ENCODE assay signal across 21 cellular contexts in the genomic region with DNA sequence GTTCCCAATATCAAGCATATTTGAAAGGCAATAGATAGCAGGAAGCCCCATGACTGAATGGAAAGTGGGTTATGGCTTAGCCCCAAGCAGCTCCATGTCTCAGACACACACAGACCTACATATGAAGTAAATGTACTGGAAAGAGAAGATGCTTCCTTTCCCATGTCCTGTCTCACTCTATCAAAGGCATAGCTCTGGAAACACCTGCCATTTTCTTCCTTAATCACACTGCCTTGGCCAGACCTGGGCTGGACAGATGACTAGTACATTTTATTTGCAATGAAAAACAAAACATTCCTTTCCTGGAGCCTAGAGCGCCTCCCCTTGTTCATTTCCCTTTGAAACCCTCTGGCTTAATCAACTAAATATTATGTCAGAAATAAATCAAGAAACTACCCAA.
"Had no signal": no experiment of that assay in that cellular context is flagged by ENCODE, and none has a peak within 500 bp of the region (broad histone marks: within the 10 kb centered on the region; RNA-seq: fewer than 3 reads in every experiment).

No MANE protein-coding gene starts in this region.

- H3K9me3 Mint-ChIP-seq: activated CD4-positive, alpha-beta memory T cell treated with anti-CD3 and anti-CD28 coated beads, Interleukin-2, amount 10 ng/mL, durations not matched to agents 7 days and 5 days; activated CD4-positive, alpha-beta T cell treated with anti-CD3 and anti-CD28 coated beads, Interleukin-2, amount 10 ng/mL, durations not matched to agents 24 days and 14 days; activated naive CD4-positive, alpha-beta T cell treated with anti-CD3 and anti-CD28 coated beads, Interleukin-2, amount 10 ng/mL, durations not matched to agents 7 days and 5 days; dendritic cell treated with granulocyte-macrophage colony-stimulating factor and Interleukin-4, amounts not matched to agents 40 ng/mL and 50 ng/mL, for 4 days; memory B cell; nephron progenitor cell; stimulated activated effector memory CD8-positive, alpha-beta T cell treated with anti-CD3 and anti-CD28 coated beads, Interleukin-12 subunit alpha, Interleukin-12 subunit beta, amount 100 ng/mL, for 72 hours had no signal

- H3K4me1 ChIP-seq: pancreas had no signal

- H3K36me3 ChIP-seq: heart left ventricle, pancreas, stomach had no signal

- H3K36me3 Mint-ChIP-seq: activated CD8-positive, alpha-beta memory T cell treated with anti-CD3 and anti-CD28 coated beads, Interleukin-2, amount 10 ng/mL, durations not matched to agents 7 days and 5 days; activated naive CD4-positive, alpha-beta T cell treated with anti-CD3 and anti-CD28 coated beads, Interleukin-2, amount 10 ng/mL, durations not matched to agents 7 days and 5 days; memory B cell; stimulated activated effector memory CD8-positive, alpha-beta T cell treated with anti-CD3 and anti-CD28 coated beads, Interleukin-12 subunit alpha, Interleukin-12 subunit beta, amount 100 ng/mL, for 72 hours had no signal

- H3K4me3 ChIP-seq: heart left ventricle, pancreas, skin epidermis, stomach, testis had no signal

- DNase-seq: activated CD4-positive, alpha-beta memory T cell treated with anti-CD3 and anti-CD28 coated beads, Interleukin-2, amount 10 ng/mL, durations not matched to agents 7 days and 5 days; activated CD4-positive, alpha-beta T cell treated with anti-CD3 and anti-CD28 coated beads, Interleukin-2, amount 10 ng/mL, durations not matched to agents 24 days and 14 days; activated CD8-positive, alpha-beta memory T cell treated with anti-CD3 and anti-CD28 coated beads, Interleukin-2, amount 10 ng/mL, durations not matched to agents 7 days and 5 days; activated effector memory CD4-positive, alpha-beta T cell treated with anti-CD3 and anti-CD28 coated beads, Interleukin-2, amount 50 U/mL, for 16 hours; activated naive CD4-positive, alpha-beta T cell treated with anti-CD3 and anti-CD28 coated beads, Interleukin-2, amount 10 ng/mL, durations not matched to agents 7 days and 5 days; activated T-cell treated with anti-CD3 and anti-CD28 coated beads for 4 hours; anterior cingulate cortex; cerebellar nuclear complex; effector CD8-positive, alpha-beta T cell; heart left ventricle; left colon; nephron progenitor cell; pancreas; right cardiac atrium; stimulated activated CD4-positive, alpha-beta T cell treated with anti-CD3 and anti-CD28 coated beads, Interleukin-2, amount 100 ng/mL, for 24 hours; stomach; testis had no signal

- H3K4me3 Mint-ChIP-seq: activated CD4-positive, alpha-beta memory T cell treated with anti-CD3 and anti-CD28 coated beads, Interleukin-2, amount 10 ng/mL, durations not matched to agents 7 days and 5 days; activated CD4-positive, alpha-beta T cell treated with anti-CD3 and anti-CD28 coated beads, Interleukin-2, amount 10 ng/mL, durations not matched to agents 24 days and 14 days; activated CD8-positive, alpha-beta memory T cell treated with anti-CD3 and anti-CD28 coated beads, Interleukin-2, amount 10 ng/mL, durations not matched to agents 7 days and 5 days; activated naive CD4-positive, alpha-beta T cell treated with anti-CD3 and anti-CD28 coated beads, Interleukin-2, amount 10 ng/mL, durations not matched to agents 7 days and 5 days; dendritic cell treated with granulocyte-macrophage colony-stimulating factor and Interleukin-4, amounts not matched to agents 40 ng/mL and 50 ng/mL, for 4 days; memory B cell; nephron progenitor cell; stimulated activated effector memory CD8-positive, alpha-beta T cell treated with anti-CD3 and anti-CD28 coated beads, Interleukin-12 subunit alpha, Interleukin-12 subunit beta, amount 100 ng/mL, for 72 hours had no signal

- H3K27me3 ChIP-seq: heart left ventricle, pancreas, stomach, testis had no signal

- ATAC-seq: activated CD8-positive, alpha-beta memory T cell treated with anti-CD3 and anti-CD28 coated beads, Interleukin-2, amount 10 ng/mL, durations not matched to agents 7 days and 5 days; heart left ventricle; pancreas; right cardiac atrium; stimulated activated effector memory CD8-positive, alpha-beta T cell treated with anti-CD3 and anti-CD28 coated beads, Interleukin-12 subunit alpha, Interleukin-12 subunit beta, amount 100 ng/mL, for 72 hours had no signal

- H3K9me3 ChIP-seq: heart left ventricle, pancreas, stomach, testis had no signal

- H3K4me1 Mint-ChIP-seq: activated CD4-positive, alpha-beta memory T cell treated with anti-CD3 and anti-CD28 coated beads, Interleukin-2, amount 10 ng/mL, durations not matched to agents 7 days and 5 days; activated CD8-positive, alpha-beta memory T cell treated with anti-CD3 and anti-CD28 coated beads, Interleukin-2, amount 10 ng/mL, durations not matched to agents 7 days and 5 days had no signal

- H3K27ac Mint-ChIP-seq: activated CD4-positive, alpha-beta memory T cell treated with anti-CD3 and anti-CD28 coated beads, Interleukin-2, amount 10 ng/mL, durations not matched to agents 7 days and 5 days; activated CD4-positive, alpha-beta T cell treated with anti-CD3 and anti-CD28 coated beads, Interleukin-2, amount 10 ng/mL, durations not matched to agents 24 days and 14 days; activated CD8-positive, alpha-beta memory T cell treated with anti-CD3 and anti-CD28 coated beads, Interleukin-2, amount 10 ng/mL, durations not matched to agents 7 days and 5 days; activated naive CD4-positive, alpha-beta T cell treated with anti-CD3 and anti-CD28 coated beads, Interleukin-2, amount 10 ng/mL, durations not matched to agents 7 days and 5 days; dendritic cell treated with granulocyte-macrophage colony-stimulating factor and Interleukin-4, amounts not matched to agents 40 ng/mL and 50 ng/mL, for 4 days; memory B cell; stimulated activated effector memory CD8-positive, alpha-beta T cell treated with anti-CD3 and anti-CD28 coated beads, Interleukin-12 subunit alpha, Interleukin-12 subunit beta, amount 100 ng/mL, for 72 hours had no signal

- H3K27ac ChIP-seq: heart left ventricle, pancreas, stomach, testis had no signal
